ENCODE assay signal across 18 cellular contexts in genomic region chrX:136692271-136692670, GRCh38. TPM values are rescaled to one million over a fixed set of nuclear protein-coding genes. Genes with fewer than 3 reads are reported as not detected.
DNase-seq lines count a peak whose midpoint lies in the region; ATAC-seq, FAIRE-seq and TF ChIP-seq lines count a peak whose summit lies in the region.
"Had no signal": no experiment of that assay in that cellular context is flagged by ENCODE, and none has a peak within 500 bp of the region (broad histone marks: within the 10 kb centered on the region; RNA-seq: fewer than 3 reads in every experiment).

No MANE protein-coding gene starts in this region.

- POLR2A ChIA-PET in CD8-positive, alpha-beta T cell (lab: Charles Lee), result no interaction called here
- POLR2A ChIA-PET in PC-3 (lab: Charles Lee; ENCODE audit: unreplicated experiment), result no interaction called here

- peaks cover 82% of the 10 kb centered on the region for H3K4me1 Mint-ChIP-seq in CD8-positive, alpha-beta T cell (ENCODE audit: low read depth)
- H3K4me1 Mint-ChIP-seq in natural killer cell, result peaks cover 50 to 56% of the 10 kb centered on the region in 2 donors

- peak overlapping the region; percentile 67 for H3K4me2 ChIP-seq in PC-3 (ENCODE audit: low read length)

- peak overlapping the region; percentile 90 for H3K27ac Mint-ChIP-seq in CD8-positive, alpha-beta T cell
- peak overlapping the region; percentile 63 to 85 for H3K27ac Mint-ChIP-seq in natural killer cell

- CTCF ChIA-PET in CD8-positive, alpha-beta T cell (lab: Charles Lee), result interaction anchor here (4.1 kb wide), 1 partner anchor 83 kb away, joined by 22 read pairs; no protein-coding TSS in a partner anchor
- CTCF ChIA-PET in PC-3 (lab: Charles Lee), result no interaction called here

- no peak for TF ChIP-seq CTCF in CD8-positive, alpha-beta T cell (IDR thresholded peaks at IDR 0.05)
- TF ChIP-seq CTCF in PC-3 (conservative IDR thresholded peaks at IDR 0.05; ENCODE audit: low read depth, low read length), result no peak
- TF ChIP-seq CTCF in bronchial epithelial cell (IDR thresholded peaks at IDR 0.05; ENCODE audit: insufficient read depth, low read length, severe bottlenecking), result no peak
- no peak for TF ChIP-seq CTCF in natural killer cell (IDR thresholded peaks at IDR 0.05)

- H3F3A ChIP-seq in PC-3 (ENCODE audit: low read length, unreplicated experiment), result no peaks in the 10 kb centered on the region

- H3K27me3 Mint-ChIP-seq in CD8-positive, alpha-beta T cell (ENCODE audit: low read depth), result no peaks in the 10 kb centered on the region
- H3K27me3 Mint-ChIP-seq in natural killer cell (ENCODE audit: low read depth in 2 of 2), result peaks cover 0 to 11% of the 10 kb centered on the region in 2 donors

- ATAC-seq in CD8-positive, alpha-beta T cell, result no peak
- ATAC-seq in PC-3 (peak; percentile 58), natural killer cell (no peak), GM21381 (IDR thresholded peaks at IDR 0.05; ENCODE audit: unreplicated experiment) (no peak)

- no peak overlapping the region for H3K4me3 Mint-ChIP-seq in CD8-positive, alpha-beta T cell
- no peak overlapping the region for H3K4me3 Mint-ChIP-seq in natural killer cell
- H3K4me3 Mint-ChIP-seq: IgD-negative memory B cell had no signal

- BruUV-seq in PC-3 (replicated peaks; lab: Mats Ljungman, UMichigan), result no TSS peak

- H3K4me1 ChIP-seq in CD8-positive, alpha-beta T cell (ENCODE audit: insufficient read depth, low read length), result peaks cover 82% of the 10 kb centered on the region
- peaks cover 22% of the 10 kb centered on the region for H3K4me1 ChIP-seq in PC-3 (ENCODE audit: insufficient read depth, low read length)
- H3K4me1 ChIP-seq: SJSA1 had no signal

- no peak overlapping the region for H3K4me3 ChIP-seq in CD8-positive, alpha-beta T cell (ENCODE audit: low read depth, low read length)
- no peak overlapping the region for H3K4me3 ChIP-seq in PC-3 (ENCODE audit: low read length)
- no peak overlapping the region for H3K4me3 ChIP-seq in bronchial epithelial cell (ENCODE audit: low read depth, low read length)
- H3K4me3 ChIP-seq: HAP-1, SJSA1 had no signal

- no peaks in the 10 kb centered on the region for H3K9me3 ChIP-seq in CD8-positive, alpha-beta T cell (ENCODE audit: low read length)
- no peaks in the 10 kb centered on the region for H3K9me3 ChIP-seq in PC-3 (ENCODE audit: low read length)
- H3K9me3 ChIP-seq: HAP-1, SJSA1 had no signal

- H4K20me1 ChIP-seq in PC-3 (ENCODE audit: low read length), result no peaks in the 10 kb centered on the region

- H3K36me3 Mint-ChIP-seq in CD8-positive, alpha-beta T cell, result peaks cover 24% of the 10 kb centered on the region
- H3K36me3 Mint-ChIP-seq in natural killer cell, result no peaks in the 10 kb centered on the region
- H3K36me3 Mint-ChIP-seq: IgD-negative memory B cell had no signal

- no peak for DNase-seq in CD8-positive, alpha-beta T cell
- DNase-seq in PC-3 (peak; percentile 64), bronchial epithelial cell (ENCODE audit: low read depth) (peak; percentile 4), natural killer cell (no peak), urothelium cell line (ENCODE audit: low spot score) (no peak)
- DNase-seq in activated T-cell treated with anti-CD3 and anti-CD28 coated beads, Interleukin-2, amount 50 U/mL, for 1 hour, result no peak
- DNase-seq: ACHN; NCI-H1048; NCI-H146; NCI-H2081 treated with DMSO at 0.1 percent for 48 hours; NCI-H526; NK-92 treated with Interleukin-12 subunit alpha and Interleukin-12 subunit beta, amount 100 ng/mL, for 24 hours had no signal

- H3K9me2 ChIP-seq in PC-3 (replicated peaks; ENCODE audit: low read length), result no peaks in the 10 kb centered on the region

- no peaks in the 10 kb centered on the region for H3K9me3 Mint-ChIP-seq in CD8-positive, alpha-beta T cell
- no peaks in the 10 kb centered on the region for H3K9me3 Mint-ChIP-seq in natural killer cell
- H3K9me3 Mint-ChIP-seq: IgD-negative memory B cell had no signal

- H3K27ac ChIP-seq in CD8-positive, alpha-beta T cell (ENCODE audit: low read depth, low read length), result no peak overlapping the region
- H3K27ac ChIP-seq in PC-3 (ENCODE audit: low read length), result peak overlapping the region; percentile 65
- H3K27ac ChIP-seq: SJSA1 had no signal

- no peaks in the 10 kb centered on the region for H3K79me2 ChIP-seq in PC-3 (ENCODE audit: low read length)

- intact Hi-C loops in CD8-positive, alpha-beta T cell (cut with DNase I, micrococcal nuclease), result loop anchor here (5.0 to 10.0 kb wide), 4 partner anchors 35 to 297 kb away; partner anchors contain the start of gene HTATSF1 (in 2 of the 2)
- intact Hi-C loops in PC-3 (cut with micrococcal nuclease) (loop anchor here (5.0 to 10.0 kb wide), 3 partner anchors 175 to 665 kb away; no protein-coding TSS in a partner anchor), natural killer cell (cut with micrococcal nuclease) (loop anchor here (5.0 to 10.0 kb wide), 3 partner anchors 55 to 197 kb away; partner anchors contain the start of gene HTATSF1)

- H2AFZ ChIP-seq in PC-3 (ENCODE audit: low read length), result no peak overlapping the region

- no peaks in the 10 kb centered on the region for H3K36me3 ChIP-seq in CD8-positive, alpha-beta T cell (ENCODE audit: insufficient read depth, low read length)
- H3K36me3 ChIP-seq in PC-3 (ENCODE audit: low read depth, low read length) (no peaks in the 10 kb centered on the region), bronchial epithelial cell (ENCODE audit: control insufficient read depth, insufficient read depth, low read length) (no peaks in the 10 kb centered on the region)
- H3K36me3 ChIP-seq: HAP-1, SJSA1 had no signal

- no peak for FAIRE-seq in bronchial epithelial cell (lab: Jason Lieb, UNC)
- no peak for FAIRE-seq in urothelium cell line (lab: Jason Lieb, UNC)

- H3K9ac ChIP-seq in PC-3 (ENCODE audit: low read length), result no peak overlapping the region

- H3K27me3 ChIP-seq in CD8-positive, alpha-beta T cell (ENCODE audit: insufficient read depth, low read length), result no peaks in the 10 kb centered on the region
- H3K27me3 ChIP-seq in PC-3 (ENCODE audit: low read length) (no peaks in the 10 kb centered on the region), bronchial epithelial cell (ENCODE audit: control insufficient read depth, insufficient read depth, low read length) (no peaks in the 10 kb centered on the region)
- H3K27me3 ChIP-seq: SJSA1 had no signal

RNA-seq across cellular contexts. Expression of gene CD40LG, which starts 44.3 kb away (rescaled TPM):
- total RNA-seq in CD8-positive, alpha-beta T cell, result 1 to 10 TPM; 1.2 to 1.5 TPM
- total RNA-seq in PC-3 (2014; rRNA removed) (not detected in 2 replicates), bronchial epithelial cell (not detected in 2 replicates), natural killer cell (1 to 10 TPM in 1 of 3 donors, under 1 TPM in 1, not detected in 1; 0.77 to 1.5 TPM)
- total RNA-seq: Daoy, HT1080, SJSA1 had no signal

Comparison
In these comparisons a context has a peak if more than half of its experiments do, and no peak if none do; other contexts are left out.
1. DNase-seq: peak in PC-3 (single experiment) and bronchial epithelial cell (single experiment); none in CD8-positive, alpha-beta T cell (0 of 7), natural killer cell (single experiment), urothelium cell line (single experiment) and activated T-cell treated with anti-CD3 and anti-CD28 coated beads, Interleukin-2, amount 50 U/mL, for 1 hour (single experiment).